31 cellular contexts compared by ENCODE assay signal in the genomic region with DNA sequence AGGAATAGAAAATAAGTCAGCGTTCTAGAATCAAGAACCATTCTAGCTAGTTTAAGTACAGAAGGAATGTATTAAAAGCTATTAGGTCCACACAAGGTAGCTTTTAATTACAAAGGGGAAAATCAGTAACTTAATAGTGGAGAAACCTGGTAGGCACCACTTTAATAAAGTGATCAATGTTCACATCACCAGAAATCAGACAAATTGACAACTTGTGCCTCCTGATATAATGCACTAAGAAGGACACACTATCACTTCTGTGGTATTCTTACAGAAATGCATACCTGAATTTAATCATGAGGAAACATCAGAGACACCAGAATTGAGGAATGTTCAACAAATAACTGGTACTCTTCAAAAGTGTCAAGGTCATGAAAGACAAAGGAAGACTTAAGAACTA. TPM values are rescaled to one million over a fixed set of nuclear protein-coding genes. Genes with fewer than 3 reads are reported as not detected.
A peak's percentile ranks its signal among the peaks of the same experiment; 100 is the strongest.
DNase-seq lines count a peak whose midpoint lies in the region; ATAC-seq, FAIRE-seq and TF ChIP-seq lines count a peak whose summit lies in the region.
"Had no signal": no experiment of that assay in that cellular context is flagged by ENCODE, and none has a peak within 500 bp of the region (broad histone marks: within the 10 kb centered on the region; RNA-seq: fewer than 3 reads in every experiment).

No MANE protein-coding gene starts in this region.

- peak; percentile 75 for FAIRE-seq in colon (lab: Jason Lieb, UNC)
- peak; percentile 44 for FAIRE-seq in small intestine (lab: Jason Lieb, UNC)
- FAIRE-seq: GM12878, GM19239 had no signal

- ATAC-seq in HG03520 (IDR thresholded peaks at IDR 0.05; ENCODE audit: unreplicated experiment), result no peak
- ATAC-seq: GM12878 had no signal

- WGBS in small intestine, 3 donors, result 94 to 97% (median 95%) methylated on average over 1 of the region's 1 CpG

- POLR2A ChIA-PET in HEK293 (lab: Yijun Ruan, JAX), result no interaction called here

- no peak for DNase-seq in T-helper 2 cell treated with Interferon-gamma antibody and Interleukin-4, amounts not matched to agents 5 μg/mL and 100 μg/mL, for 36 hours (ENCODE audit: low spot score)
- DNase-seq in T-helper 2 cell (no peak), small intestine (no peak), uterus (no peak), NCI-H345 treated with DMSO at 0.1 percent for 48 hours (lab: John Stamatoyannopoulos, UW; ENCODE audit: unreplicated experiment) (no peak)
- DNase-seq: ACHN; BE2C; C1 segment of cervical spinal cord; CD4-positive, alpha-beta memory T cell; CD4-positive, CD25-positive, alpha-beta regulatory T cell; CD8-positive, alpha-beta memory T cell; COR-L47; DMS 273 treated with DMSO at 0.1 percent for 48 hours; DMS153; DMS53; DMS79; DND-41; EL; GDM1 had no signal

- no peaks in the 10 kb centered on the region for H3K36me3 Mint-ChIP-seq in T-helper 2 cell treated with Interferon-gamma antibody and Interleukin-4, amounts not matched to agents 5 μg/mL and 100 μg/mL, for 36 hours (ENCODE audit: low read depth)
- H3K36me3 Mint-ChIP-seq: CD14-positive monocyte; CD4-positive, alpha-beta memory T cell; CD4-positive, CD25-positive, alpha-beta regulatory T cell had no signal

- H3K4me1 ChIP-seq in HEK293 (ENCODE audit: control insufficient read depth, insufficient read depth, low read length) (no peaks in the 10 kb centered on the region), small intestine (ENCODE audit: control insufficient read depth in 2 of 2, insufficient read depth in 1 of 2, low read depth in 1 of 2, low read length in 1 of 2) (no peaks in the 10 kb centered on the region), uterus (no peaks in the 10 kb centered on the region)
- H3K4me1 ChIP-seq: BE2C, BLaER1 had no signal

- TF ChIP-seq POLR2A in uterus (IDR thresholded peaks at IDR 0.05), result no peak

- CTCF ChIA-PET in HEK293 (lab: Yijun Ruan, JAX), result interaction anchor here (0.7 kb wide), 2 partner anchors 207 to 1739 kb away, joined by 3 to 5 read pairs; no protein-coding TSS in a partner anchor

- intact Hi-C loops in uterus (cut with DNase I; ENCODE audit: low total_unique reads), result no loop called here

- no peak for TF ChIP-seq CTCF in HEK293 (tag by site-specific recombination; IDR thresholded peaks at IDR 0.05)
- TF ChIP-seq CTCF in uterus (IDR thresholded peaks at IDR 0.05), result no peak

- H3K9me3 ChIP-seq in HEK293 (ENCODE audit: control insufficient read depth, insufficient read depth, low read depth, low read length) (no peaks in the 10 kb centered on the region), small intestine (ENCODE audit: control insufficient read depth, low read depth) (no peaks in the 10 kb centered on the region), uterus (no peaks in the 10 kb centered on the region)
- H3K9me3 ChIP-seq: BE2C had no signal

- peaks cover 4% of the 10 kb centered on the region for H3K9me3 Mint-ChIP-seq in T-helper 2 cell treated with Interferon-gamma antibody and Interleukin-4, amounts not matched to agents 5 μg/mL and 100 μg/mL, for 36 hours
- H3K9me3 Mint-ChIP-seq: CD4-positive, CD25-positive, alpha-beta regulatory T cell had no signal

- no peaks in the 10 kb centered on the region for H3K27me3 Mint-ChIP-seq in T-helper 2 cell treated with Interferon-gamma antibody and Interleukin-4, amounts not matched to agents 5 μg/mL and 100 μg/mL, for 36 hours (ENCODE audit: low read depth)
- H3K27me3 Mint-ChIP-seq: CD4-positive, alpha-beta memory T cell; CD4-positive, CD25-positive, alpha-beta regulatory T cell had no signal

- H3K4me1 Mint-ChIP-seq in T-helper 2 cell treated with Interferon-gamma antibody and Interleukin-4, amounts not matched to agents 5 μg/mL and 100 μg/mL, for 36 hours (ENCODE audit: low read depth), result peaks cover 1% of the 10 kb centered on the region
- H3K4me1 Mint-ChIP-seq: CD14-positive monocyte; CD4-positive, alpha-beta memory T cell; CD4-positive, CD25-positive, alpha-beta regulatory T cell; CD8-positive, alpha-beta memory T cell had no signal

- H3K27ac Mint-ChIP-seq in T-helper 2 cell treated with Interferon-gamma antibody and Interleukin-4, amounts not matched to agents 5 μg/mL and 100 μg/mL, for 36 hours, result peak overlapping the region; percentile 17
- H3K27ac Mint-ChIP-seq: CD14-positive monocyte; CD4-positive, alpha-beta memory T cell; CD4-positive, CD25-positive, alpha-beta regulatory T cell; CD8-positive, alpha-beta memory T cell had no signal

- H3K27ac ChIP-seq in HEK293 (ENCODE audit: extremely low read depth, low read depth, low read length), result no peak overlapping the region
- no peak overlapping the region for H3K27ac ChIP-seq in small intestine (ENCODE audit: low read depth in 1 of 2, low read length in 1 of 2)
- no peak overlapping the region for H3K27ac ChIP-seq in uterus
- H3K27ac ChIP-seq: 22Rv1, BLaER1 had no signal

- H3K4me3 Mint-ChIP-seq in T-helper 2 cell treated with Interferon-gamma antibody and Interleukin-4, amounts not matched to agents 5 μg/mL and 100 μg/mL, for 36 hours, result no peak overlapping the region
- H3K4me3 Mint-ChIP-seq: CD14-positive monocyte; CD4-positive, alpha-beta memory T cell; CD4-positive, CD25-positive, alpha-beta regulatory T cell; CD8-positive, alpha-beta memory T cell had no signal

- H3K36me3 ChIP-seq in HEK293 (ENCODE audit: control insufficient read depth in 2 of 2, insufficient read depth in 1 of 2, low read length in 2 of 2), result no peaks in the 10 kb centered on the region
- H3K36me3 ChIP-seq in small intestine (ENCODE audit: control insufficient read depth in 2 of 2, insufficient read depth in 2 of 2, low read length in 2 of 2), result no peaks in the 10 kb centered on the region
- H3K36me3 ChIP-seq in uterus, result no peaks in the 10 kb centered on the region
- H3K36me3 ChIP-seq: BE2C, BLaER1 had no signal

- H3K27me3 ChIP-seq in small intestine (ENCODE audit: control insufficient read depth in 2 of 2, insufficient read depth in 2 of 2, low read length in 2 of 2) (no peaks in the 10 kb centered on the region), uterus (no peaks in the 10 kb centered on the region)
- H3K27me3 ChIP-seq: BE2C had no signal

- no peak overlapping the region for H3K4me3 ChIP-seq in HEK293 (ENCODE audit: low read depth, low read length)
- no peak overlapping the region for H3K4me3 ChIP-seq in small intestine (ENCODE audit: low read depth in 1 of 2, low read length in 2 of 2)
- no peak overlapping the region for H3K4me3 ChIP-seq in uterus
- H3K4me3 ChIP-seq: BLaER1, GM12878 had no signal

TF ChIP-seq in HEK293, 187 proteins besides CTCF, POLR2A, EP300 and RAD21 (continues in another document):
- TF ChIP-seq, protein P1, sequence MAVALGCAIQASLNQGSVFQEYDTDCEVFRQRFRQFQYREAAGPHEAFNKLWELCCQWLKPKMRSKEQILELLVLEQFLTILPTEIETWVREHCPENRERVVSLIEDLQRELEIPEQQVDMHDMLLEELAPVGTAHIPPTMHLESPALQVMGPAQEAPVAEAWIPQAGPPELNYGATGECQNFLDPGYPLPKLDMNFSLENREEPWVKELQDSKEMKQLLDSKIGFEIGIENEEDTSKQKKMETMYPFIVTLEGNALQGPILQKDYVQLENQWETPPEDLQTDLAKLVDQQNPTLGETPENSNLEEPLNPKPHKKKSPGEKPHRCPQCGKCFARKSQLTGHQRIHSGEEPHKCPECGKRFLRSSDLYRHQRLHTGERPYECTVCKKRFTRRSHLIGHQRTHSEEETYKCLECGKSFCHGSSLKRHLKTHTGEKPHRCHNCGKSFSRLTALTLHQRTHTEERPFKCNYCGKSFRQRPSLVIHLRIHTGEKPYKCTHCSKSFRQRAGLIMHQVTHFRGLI (tag by site-specific recombination; IDR thresholded peaks at IDR 0.05), result no peak
- peak; percentile 63; the same call in 1 of the 2 replicates for TF ChIP-seq TRIM28 (IDR thresholded peaks at IDR 0.05; ENCODE audit: borderline replicate concordance, low read length)
- no peak for TF ChIP-seq ZBTB20 (tag by site-specific recombination; IDR thresholded peaks at IDR 0.05)
- no peak for TF ChIP-seq ZNF138 (tag by site-specific recombination; IDR thresholded peaks at IDR 0.05; ENCODE audit: borderline replicate concordance)
- TF ChIP-seq ZNF223 (tag by site-specific recombination; IDR thresholded peaks at IDR 0.05), result no peak
- TF ChIP-seq ZXDB (tag by site-specific recombination; IDR thresholded peaks at IDR 0.05), result no peak
- no peak for TF ChIP-seq ZNF843 (tag by site-specific recombination; IDR thresholded peaks at IDR 0.05)
- TF ChIP-seq, protein P2, sequence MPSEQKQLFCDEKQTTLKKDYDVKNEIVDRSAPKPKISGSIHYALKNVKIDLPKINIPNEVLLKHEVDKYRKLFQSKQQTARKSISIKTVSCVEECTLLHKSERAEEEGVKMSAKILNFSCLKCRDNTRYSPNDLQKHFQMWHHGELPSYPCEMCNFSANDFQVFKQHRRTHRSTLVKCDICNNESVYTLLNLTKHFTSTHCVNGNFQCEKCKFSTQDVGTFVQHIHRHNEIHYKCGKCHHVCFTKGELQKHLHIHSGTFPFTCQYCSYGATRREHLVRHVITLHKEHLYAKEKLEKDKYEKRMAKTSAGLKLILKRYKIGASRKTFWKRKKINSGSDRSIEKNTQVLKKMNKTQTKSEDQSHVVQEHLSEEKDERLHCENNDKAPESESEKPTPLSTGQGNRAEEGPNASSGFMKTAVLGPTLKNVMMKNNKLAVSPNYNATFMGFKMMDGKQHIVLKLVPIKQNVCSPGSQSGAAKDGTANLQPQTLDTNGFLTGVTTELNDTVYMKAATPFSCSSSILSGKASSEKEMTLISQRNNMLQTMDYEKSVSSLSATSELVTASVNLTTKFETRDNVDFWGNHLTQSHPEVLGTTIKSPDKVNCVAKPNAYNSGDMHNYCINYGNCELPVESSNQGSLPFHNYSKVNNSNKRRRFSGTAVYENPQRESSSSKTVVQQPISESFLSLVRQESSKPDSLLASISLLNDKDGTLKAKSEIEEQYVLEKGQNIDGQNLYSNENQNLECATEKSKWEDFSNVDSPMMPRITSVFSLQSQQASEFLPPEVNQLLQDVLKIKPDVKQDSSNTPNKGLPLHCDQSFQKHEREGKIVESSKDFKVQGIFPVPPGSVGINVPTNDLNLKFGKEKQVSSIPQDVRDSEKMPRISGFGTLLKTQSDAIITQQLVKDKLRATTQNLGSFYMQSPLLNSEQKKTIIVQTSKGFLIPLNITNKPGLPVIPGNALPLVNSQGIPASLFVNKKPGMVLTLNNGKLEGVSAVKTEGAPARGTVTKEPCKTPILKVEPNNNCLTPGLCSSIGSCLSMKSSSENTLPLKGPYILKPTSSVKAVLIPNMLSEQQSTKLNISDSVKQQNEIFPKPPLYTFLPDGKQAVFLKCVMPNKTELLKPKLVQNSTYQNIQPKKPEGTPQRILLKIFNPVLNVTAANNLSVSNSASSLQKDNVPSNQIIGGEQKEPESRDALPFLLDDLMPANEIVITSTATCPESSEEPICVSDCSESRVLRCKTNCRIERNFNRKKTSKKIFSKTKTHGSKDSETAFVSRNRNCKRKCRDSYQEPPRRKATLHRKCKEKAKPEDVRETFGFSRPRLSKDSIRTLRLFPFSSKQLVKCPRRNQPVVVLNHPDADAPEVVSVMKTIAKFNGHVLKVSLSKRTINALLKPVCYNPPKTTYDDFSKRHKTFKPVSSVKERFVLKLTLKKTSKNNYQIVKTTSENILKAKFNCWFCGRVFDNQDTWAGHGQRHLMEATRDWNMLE (tag by site-specific recombination; conservative IDR thresholded peaks at IDR 0.05; ENCODE audit: low read depth), result no peak
- TF ChIP-seq SETDB1 (IDR thresholded peaks at IDR 0.05; ENCODE audit: insufficient read length, low read length), result peak; percentile 75

RNA-seq across cellular contexts. Expression of a gene that starts 54.9 kb away (rescaled TPM):
- under 1 TPM in 1 of 3 donors, not detected in 2; 0.06 TPM for polyA plus RNA-seq in small intestine
- not detected for total RNA-seq in uterus
- total RNA-seq: A673; CD4-positive, alpha-beta memory T cell; CD8-positive, alpha-beta memory T cell; Daoy; G401; GM12878 had no signal
- polyA plus RNA-seq: AG04450; CD14-positive monocyte; CD4-positive, alpha-beta memory T cell; CD4-positive, CD25-positive, alpha-beta regulatory T cell; CD8-positive, alpha-beta memory T cell had no signal
